In genomic region chr5:104024538-104024937, GRCh38 we compare ENCODE assay signal across 27 cellular contexts.
"Had no signal": no experiment of that assay in that cellular context is flagged by ENCODE, and none has a peak within 500 bp of the region (broad histone marks: within the 10 kb centered on the region; RNA-seq: fewer than 3 reads in every experiment).

No MANE protein-coding gene starts in this region.

- DNase-seq: activated CD4-positive, alpha-beta memory T cell treated with anti-CD3 and anti-CD28 coated beads for 36 hours; activated CD4-positive, alpha-beta T cell treated with anti-CD3 and anti-CD28 coated beads for 36 hours; activated CD4-positive, alpha-beta T cell treated with anti-CD3 and anti-CD28 coated beads, Interleukin-2, amount 10 ng/mL, durations not matched to agents 24 days and 14 days; activated CD4-positive, CD25-positive, alpha-beta regulatory T cell; activated CD4-positive, CD25-positive, alpha-beta regulatory T cell treated with anti-CD3 and anti-CD28 coated beads, Interleukin-2, amount 50 U/mL, for 72 hours; activated CD8-positive, alpha-beta memory T cell treated with anti-CD3 and anti-CD28 coated beads, Interleukin-2, amount 10 ng/mL, durations not matched to agents 7 days and 5 days; activated CD8-positive, alpha-beta memory T cell treated with anti-CD3 and anti-CD28 coated beads, Interleukin-2, amount 50 U/mL, for 4 hours; activated CD8-positive, alpha-beta T cell treated with anti-CD3 and anti-CD28 coated beads, Interleukin-2, amount 10 ng/mL, durations not matched to agents 7 days and 5 days; activated effector memory CD4-positive, alpha-beta T cell treated with anti-CD3 and anti-CD28 coated beads, Interleukin-2, amount 50 U/mL, for 16 hours; activated naive CD4-positive, alpha-beta T cell treated with anti-CD3 and anti-CD28 coated beads for 36 hours; activated naive CD8-positive, alpha-beta T cell treated with anti-CD3 and anti-CD28 coated beads for 36 hours; activated naive CD8-positive, alpha-beta T cell treated with anti-CD3 and anti-CD28 coated beads, Interleukin-2, amount 50 U/mL, for 24 hours; activated T-cell treated with anti-CD3 and anti-CD28 coated beads, Interleukin-2, amount 50 U/mL, for 1 hour; activated T-cell treated with anti-CD3 and anti-CD28 coated beads, Interleukin-2, amount 50 U/mL, for 48 hours; adrenal gland; central memory CD4-positive, alpha-beta T cell; dorsolateral prefrontal cortex; effector memory CD4-positive, alpha-beta T cell; endodermal cell; foreskin fibroblast; T-helper 2 cell had no signal

- H3K9me3 Mint-ChIP-seq: activated naive CD4-positive, alpha-beta T cell treated with anti-CD3 and anti-CD28 coated beads for 36 hours; activated naive CD4-positive, alpha-beta T cell treated with anti-CD3 and anti-CD28 coated beads, Interleukin-2, amount 50 U/mL, for 24 hours had no signal

- H3K4me1 Mint-ChIP-seq: activated CD4-positive, alpha-beta T cell treated with anti-CD3 and anti-CD28 coated beads for 36 hours; activated CD4-positive, alpha-beta T cell treated with anti-CD3 and anti-CD28 coated beads, Interleukin-2, amount 10 ng/mL, durations not matched to agents 24 days and 14 days; activated CD8-positive, alpha-beta memory T cell treated with anti-CD3 and anti-CD28 coated beads, Interleukin-2, amount 10 ng/mL, durations not matched to agents 7 days and 5 days; activated naive CD4-positive, alpha-beta T cell treated with anti-CD3 and anti-CD28 coated beads, Interleukin-2, amount 50 U/mL, for 24 hours; activated naive CD8-positive, alpha-beta T cell treated with anti-CD3 and anti-CD28 coated beads for 36 hours; activated naive CD8-positive, alpha-beta T cell treated with anti-CD3 and anti-CD28 coated beads, Interleukin-2, amount 50 U/mL, for 24 hours; brain; endodermal cell had no signal

- H3K4me3 Mint-ChIP-seq: activated CD4-positive, alpha-beta memory T cell treated with anti-CD3 and anti-CD28 coated beads for 36 hours; activated CD4-positive, alpha-beta T cell treated with anti-CD3 and anti-CD28 coated beads for 36 hours; activated CD4-positive, alpha-beta T cell treated with anti-CD3 and anti-CD28 coated beads, Interleukin-2, amount 10 ng/mL, durations not matched to agents 24 days and 14 days; activated CD8-positive, alpha-beta memory T cell treated with anti-CD3 and anti-CD28 coated beads, Interleukin-2, amount 10 ng/mL, durations not matched to agents 7 days and 5 days; activated CD8-positive, alpha-beta T cell treated with anti-CD3 and anti-CD28 coated beads, Interleukin-2, amount 10 ng/mL, durations not matched to agents 7 days and 5 days; activated naive CD4-positive, alpha-beta T cell treated with anti-CD3 and anti-CD28 coated beads for 36 hours; activated naive CD4-positive, alpha-beta T cell treated with anti-CD3 and anti-CD28 coated beads, Interleukin-2, amount 50 U/mL, for 24 hours; activated naive CD8-positive, alpha-beta T cell treated with anti-CD3 and anti-CD28 coated beads for 36 hours; activated naive CD8-positive, alpha-beta T cell treated with anti-CD3 and anti-CD28 coated beads, Interleukin-2, amount 50 U/mL, for 24 hours; activated T-helper 1 cell treated with anti-CD3 and anti-CD28 coated beads, Interleukin-12 subunit alpha, Interleukin-12 subunit beta, Interleukin-2, Interleukin-4 antibody, amounts not matched to agents 30 ng/mL and 10 ng/mL and 1 ng/mL, durations not matched to agents 14 hours and 24 hours and 36 hours; brain; dendritic cell treated with granulocyte-macrophage colony-stimulating factor and Interleukin-4, amounts not matched to agents 40 ng/mL and 50 ng/mL, for 4 days; endodermal cell had no signal

- ATAC-seq: activated CD4-positive, alpha-beta T cell treated with anti-CD3 and anti-CD28 coated beads for 36 hours; activated CD8-positive, alpha-beta memory T cell treated with anti-CD3 and anti-CD28 coated beads, Interleukin-2, amount 10 ng/mL, durations not matched to agents 7 days and 5 days; activated CD8-positive, alpha-beta T cell treated with anti-CD3 and anti-CD28 coated beads, Interleukin-2, amount 10 ng/mL, durations not matched to agents 7 days and 5 days; activated naive CD8-positive, alpha-beta T cell treated with anti-CD3 and anti-CD28 coated beads, Interleukin-2, amount 50 U/mL, for 24 hours; esophagus mucosa had no signal

- H3K27me3 Mint-ChIP-seq: activated CD4-positive, alpha-beta memory T cell treated with anti-CD3 and anti-CD28 coated beads for 36 hours; activated CD4-positive, alpha-beta T cell treated with anti-CD3 and anti-CD28 coated beads for 36 hours; activated CD4-positive, alpha-beta T cell treated with anti-CD3 and anti-CD28 coated beads, Interleukin-2, amount 10 ng/mL, durations not matched to agents 24 days and 14 days; activated CD8-positive, alpha-beta memory T cell treated with anti-CD3 and anti-CD28 coated beads, Interleukin-2, amount 10 ng/mL, durations not matched to agents 7 days and 5 days; activated naive CD4-positive, alpha-beta T cell treated with anti-CD3 and anti-CD28 coated beads, Interleukin-2, amount 50 U/mL, for 24 hours; activated naive CD8-positive, alpha-beta T cell treated with anti-CD3 and anti-CD28 coated beads for 36 hours; activated naive CD8-positive, alpha-beta T cell treated with anti-CD3 and anti-CD28 coated beads, Interleukin-2, amount 50 U/mL, for 24 hours; brain; dendritic cell treated with granulocyte-macrophage colony-stimulating factor and Interleukin-4, amounts not matched to agents 40 ng/mL and 50 ng/mL, for 4 days had no signal

- H3K36me3 Mint-ChIP-seq: activated CD4-positive, alpha-beta memory T cell treated with anti-CD3 and anti-CD28 coated beads for 36 hours; activated CD8-positive, alpha-beta memory T cell treated with anti-CD3 and anti-CD28 coated beads, Interleukin-2, amount 10 ng/mL, durations not matched to agents 7 days and 5 days; activated naive CD4-positive, alpha-beta T cell treated with anti-CD3 and anti-CD28 coated beads, Interleukin-2, amount 50 U/mL, for 24 hours; activated naive CD8-positive, alpha-beta T cell treated with anti-CD3 and anti-CD28 coated beads for 36 hours; brain had no signal

- H3K27ac Mint-ChIP-seq: activated CD4-positive, alpha-beta memory T cell treated with anti-CD3 and anti-CD28 coated beads for 36 hours; activated CD4-positive, alpha-beta T cell treated with anti-CD3 and anti-CD28 coated beads for 36 hours; activated CD4-positive, alpha-beta T cell treated with anti-CD3 and anti-CD28 coated beads, Interleukin-2, amount 10 ng/mL, durations not matched to agents 24 days and 14 days; activated CD8-positive, alpha-beta memory T cell treated with anti-CD3 and anti-CD28 coated beads, Interleukin-2, amount 10 ng/mL, durations not matched to agents 7 days and 5 days; activated CD8-positive, alpha-beta T cell treated with anti-CD3 and anti-CD28 coated beads, Interleukin-2, amount 10 ng/mL, durations not matched to agents 7 days and 5 days; activated naive CD4-positive, alpha-beta T cell treated with anti-CD3 and anti-CD28 coated beads for 36 hours; activated naive CD4-positive, alpha-beta T cell treated with anti-CD3 and anti-CD28 coated beads, Interleukin-2, amount 50 U/mL, for 24 hours; activated naive CD8-positive, alpha-beta T cell treated with anti-CD3 and anti-CD28 coated beads for 36 hours; activated naive CD8-positive, alpha-beta T cell treated with anti-CD3 and anti-CD28 coated beads, Interleukin-2, amount 50 U/mL, for 24 hours; activated T-helper 1 cell treated with anti-CD3 and anti-CD28 coated beads, Interleukin-12 subunit alpha, Interleukin-12 subunit beta, Interleukin-2, Interleukin-4 antibody, amounts not matched to agents 30 ng/mL and 10 ng/mL and 1 ng/mL, durations not matched to agents 14 hours and 24 hours and 36 hours; activated T-helper 2 cell treated with anti-CD3 and anti-CD28 coated beads, Interferon-gamma antibody, Interleukin-2, Interleukin-4, amounts not matched to agents 10 μg/mL and 5 μg/mL and 100 μg/mL, durations not matched to agents 14 hours and 24 hours and 36 hours; dendritic cell treated with granulocyte-macrophage colony-stimulating factor and Interleukin-4, amounts not matched to agents 40 ng/mL and 50 ng/mL, for 4 days; endodermal cell had no signal
